In genomic region chr19:23802290-23802689, GRCh38 we compare ENCODE assay signal across 16 cellular contexts. TPM values are rescaled to one million over a fixed set of nuclear protein-coding genes. Genes with fewer than 3 reads are reported as not detected.
DNase-seq lines count a peak whose midpoint lies in the region; ATAC-seq and TF ChIP-seq lines count a peak whose summit lies in the region.
"Had no signal": no experiment of that assay in that cellular context is flagged by ENCODE, and none has a peak within 500 bp of the region (broad histone marks: within the 10 kb centered on the region; RNA-seq: fewer than 3 reads in every experiment).

No MANE protein-coding gene starts in this region.

- no peaks in the 10 kb centered on the region for H3K27me3 Mint-ChIP-seq in stimulated activated naive CD8-positive, alpha-beta T cell treated with anti-CD3 and anti-CD28 coated beads, Interleukin-15, amount 100 ng/mL, for 72 hours
- H3K27me3 Mint-ChIP-seq in T-helper 2 cell treated with Interferon-gamma antibody and Interleukin-4, amounts not matched to agents 5 μg/mL and 100 μg/mL, for 36 hours (ENCODE audit: low read depth), result no peaks in the 10 kb centered on the region

- no peaks in the 10 kb centered on the region for H3K27me3 ChIP-seq in effector memory CD4-positive, alpha-beta T cell (replicated peaks; ENCODE audit: control insufficient read depth, insufficient read depth, low read length, poor library complexity, severe bottlenecking)
- H3K27me3 ChIP-seq in suprapubic skin, result no peaks in the 10 kb centered on the region

- no peak for TF ChIP-seq CTCF in suprapubic skin (IDR thresholded peaks at IDR 0.05)

- H3K9me3 ChIP-seq in effector memory CD4-positive, alpha-beta T cell (ENCODE audit: control insufficient read depth, low read length), result no peaks in the 10 kb centered on the region
- no peaks in the 10 kb centered on the region for H3K9me3 ChIP-seq in suprapubic skin
- H3K9me3 ChIP-seq: left ventricle myocardium inferior had no signal

- H3K36me3 Mint-ChIP-seq in T-helper 2 cell treated with Interferon-gamma antibody and Interleukin-4, amounts not matched to agents 5 μg/mL and 100 μg/mL, for 36 hours (ENCODE audit: low read depth), result peaks cover 2% of the 10 kb centered on the region

- no peak for ATAC-seq in stimulated activated naive CD8-positive, alpha-beta T cell treated with anti-CD3 and anti-CD28 coated beads, Interleukin-15, amount 100 ng/mL, for 72 hours
- no peak for ATAC-seq in stimulated activated naive CD8-positive, alpha-beta T cell treated with anti-CD3 and anti-CD28 coated beads, Interleukin-15, Interleukin-2, amounts not matched to agents 100 U/mL and 50 U/mL, for 24 hours
- ATAC-seq in HG02885 (IDR thresholded peaks at IDR 0.05; ENCODE audit: poor library complexity, unreplicated experiment), result no peak
- ATAC-seq: GM12878 had no signal

- H3K4me3 ChIP-seq in effector memory CD4-positive, alpha-beta T cell (ENCODE audit: insufficient read depth, low read depth, low read length, poor library complexity, severe bottlenecking), result peak overlapping the region; percentile 48
- no peak overlapping the region for H3K4me3 ChIP-seq in suprapubic skin
- H3K4me3 ChIP-seq: GM12878, left ventricle myocardium inferior had no signal

- peak overlapping the region; percentile 63 to 71 for H3K4me3 Mint-ChIP-seq in stimulated activated naive CD8-positive, alpha-beta T cell treated with anti-CD3 and anti-CD28 coated beads, Interleukin-15, amount 100 ng/mL, for 72 hours
- peak overlapping the region; percentile 54 for H3K4me3 Mint-ChIP-seq in T-helper 2 cell treated with Interferon-gamma antibody and Interleukin-4, amounts not matched to agents 5 μg/mL and 100 μg/mL, for 36 hours

- H3K36me3 ChIP-seq in effector memory CD4-positive, alpha-beta T cell (ENCODE audit: control insufficient read depth, insufficient read depth, low read length), result no peaks in the 10 kb centered on the region
- H3K36me3 ChIP-seq in suprapubic skin, result no peaks in the 10 kb centered on the region
- H3K36me3 ChIP-seq: left ventricle myocardium inferior had no signal

- H3K4me1 ChIP-seq in effector memory CD4-positive, alpha-beta T cell (ENCODE audit: control insufficient read depth, insufficient read depth, low read length, poor library complexity, severe bottlenecking), result peaks cover 9% of the 10 kb centered on the region
- H3K4me1 ChIP-seq in suprapubic skin, result no peaks in the 10 kb centered on the region

- H3K27ac Mint-ChIP-seq in stimulated activated naive CD8-positive, alpha-beta T cell treated with anti-CD3 and anti-CD28 coated beads, Interleukin-15, amount 100 ng/mL, for 72 hours, result peak overlapping the region in 1 of 2 donors; percentile 13
- no peak overlapping the region for H3K27ac Mint-ChIP-seq in T-helper 2 cell treated with Interferon-gamma antibody and Interleukin-4, amounts not matched to agents 5 μg/mL and 100 μg/mL, for 36 hours

- peak overlapping the region; percentile 57 for H3K27ac ChIP-seq in effector memory CD4-positive, alpha-beta T cell (ENCODE audit: insufficient read depth, low read length, poor library complexity, severe bottlenecking)
- H3K27ac ChIP-seq in suprapubic skin, result no peak overlapping the region
- H3K27ac ChIP-seq: left ventricle myocardium inferior had no signal

- no peak for TF ChIP-seq EP300 in suprapubic skin (IDR thresholded peaks at IDR 0.05)

- TF ChIP-seq POLR2A in suprapubic skin (IDR thresholded peaks at IDR 0.05), result no peak

- no peaks in the 10 kb centered on the region for H3K9me3 Mint-ChIP-seq in stimulated activated naive CD8-positive, alpha-beta T cell treated with anti-CD3 and anti-CD28 coated beads, Interleukin-15, amount 100 ng/mL, for 72 hours
- peaks cover 32% of the 10 kb centered on the region for H3K9me3 Mint-ChIP-seq in T-helper 2 cell treated with Interferon-gamma antibody and Interleukin-4, amounts not matched to agents 5 μg/mL and 100 μg/mL, for 36 hours

- peaks cover 25% of the 10 kb centered on the region for H3K4me1 Mint-ChIP-seq in stimulated activated naive CD8-positive, alpha-beta T cell treated with anti-CD3 and anti-CD28 coated beads, Interleukin-15, amount 100 ng/mL, for 72 hours
- H3K4me1 Mint-ChIP-seq in T-helper 2 cell treated with Interferon-gamma antibody and Interleukin-4, amounts not matched to agents 5 μg/mL and 100 μg/mL, for 36 hours (ENCODE audit: low read depth), result peaks cover 2% of the 10 kb centered on the region

- no peak for DNase-seq in stimulated activated naive CD8-positive, alpha-beta T cell treated with anti-CD3 and anti-CD28 coated beads, Interleukin-15, amount 100 ng/mL, for 72 hours
- no peak for DNase-seq in stimulated activated naive CD8-positive, alpha-beta T cell treated with anti-CD3 and anti-CD28 coated beads, Interleukin-15, Interleukin-2, amounts not matched to agents 100 U/mL and 50 U/mL, for 24 hours
- no peak for DNase-seq in T-helper 2 cell treated with Interferon-gamma antibody and Interleukin-4, amounts not matched to agents 5 μg/mL and 100 μg/mL, for 36 hours (ENCODE audit: low spot score)
- DNase-seq in effector memory CD4-positive, alpha-beta T cell, result no peak
- no peak for DNase-seq in NCI-H2107 (lab: John Stamatoyannopoulos, UW)
- no peak for DNase-seq in suprapubic skin (ENCODE audit: low spot score in 2 of 2)
- DNase-seq in cerebellar nuclear complex (lab: John Stamatoyannopoulos, UW), result no peak
- DNase-seq: activated CD4-positive, CD25-positive, alpha-beta regulatory T cell treated with anti-CD3 and anti-CD28 coated beads, Interleukin-2, amount 50 U/mL, for 72 hours; cortex of kidney; GDM1; left ventricle myocardium inferior; NCI-H2029; NCI-H446 treated with DMSO at 0.1 percent for 48 hours; stimulated activated CD4-positive, alpha-beta T cell treated with anti-CD3 and anti-CD28 coated beads, Interleukin-4, amount 100 ng/mL, for 1 hour had no signal

RNA-seq across cellular contexts. Expression of gene ZNF681, which starts 43.6 kb away (rescaled TPM):
- 1 to 10 TPM; 2.5 to 5.9 (median 2.7) TPM for total RNA-seq in suprapubic skin
